In genomic region chr6:11044712-11045167, GRCh38 we compare ENCODE assay signal across 8 cellular contexts. TPM values are rescaled to one million over a fixed set of nuclear protein-coding genes. Genes with fewer than 3 reads are reported as not detected.
DNase-seq lines count a peak whose midpoint lies in the region; ATAC-seq and TF ChIP-seq lines count a peak whose summit lies in the region.

No MANE protein-coding gene starts in this region.

- H3K9me3 ChIP-seq in breast epithelium, result no peaks in the 10 kb centered on the region

- no peaks in the 10 kb centered on the region for H3K36me3 Mint-ChIP-seq in HFFc6 (ENCODE audit: low read depth)
- peaks cover 0 to 8% (median 4%) of the 10 kb centered on the region in 3 donors for H3K36me3 Mint-ChIP-seq in naive thymus-derived CD8-positive, alpha-beta T cell

- peak overlapping the region; percentile 76 for H3K4me3 Mint-ChIP-seq in HFFc6
- peak overlapping the region; percentile 67 to 83 (median 76) for H3K4me3 Mint-ChIP-seq in naive thymus-derived CD8-positive, alpha-beta T cell

- H3K4me3 ChIP-seq in ACC112 (ENCODE audit: low read depth, low read length) (peak overlapping the region; percentile 65), breast epithelium (peak overlapping the region in 2 of 3 donors; percentile 58 to 78)

- no peaks in the 10 kb centered on the region for H3K36me3 ChIP-seq in ACC112 (ENCODE audit: insufficient read depth, low read length)
- no peaks in the 10 kb centered on the region for H3K36me3 ChIP-seq in breast epithelium

- H3K79me2 ChIP-seq in ACC112 (ENCODE audit: control insufficient read depth, insufficient read depth, low read length, unreplicated experiment), result no peaks in the 10 kb centered on the region

- no peak overlapping the region for H3K27ac Mint-ChIP-seq in HFFc6
- no peak overlapping the region for H3K27ac Mint-ChIP-seq in naive thymus-derived CD8-positive, alpha-beta T cell

- no peaks in the 10 kb centered on the region for H3K4me1 ChIP-seq in ACC112 (ENCODE audit: control insufficient read depth, insufficient read depth, low read length, unreplicated experiment)
- H3K4me1 ChIP-seq in breast epithelium, result no peaks in the 10 kb centered on the region

- TF ChIP-seq CTCF in HFFc6 (IDR thresholded peaks at IDR 0.05), result peak; percentile 5; the same call in 1 of the 2 replicates
- TF ChIP-seq CTCF in breast epithelium (IDR thresholded peaks at IDR 0.05), result no peak

- H3K27ac ChIP-seq in ACC112 (ENCODE audit: low read depth, low read length) (no peak overlapping the region), breast epithelium (peak overlapping the region in 1 of 2 donors; percentile 26)

- peaks cover 19% of the 10 kb centered on the region for H3K27me3 Mint-ChIP-seq in HFFc6 (ENCODE audit: insufficient read depth)
- peaks cover 47 to 73% (median 65%) of the 10 kb centered on the region in 5 donors for H3K27me3 Mint-ChIP-seq in naive thymus-derived CD8-positive, alpha-beta T cell

- POLR2A ChIA-PET in naive thymus-derived CD8-positive, alpha-beta T cell (lab: Charles Lee), result no interaction called here

- DNase-seq in HFFc6 (no peak), breast epithelium (ENCODE audit: low spot score in 2 of 2) (no peak), NCI-H2081 (lab: John Stamatoyannopoulos, UW) (no peak), NCI-H774 (lab: John Stamatoyannopoulos, UW) (no peak)
- no peak for DNase-seq in naive thymus-derived CD8-positive, alpha-beta T cell
- no peak for DNase-seq in activated CD4-positive, alpha-beta T cell treated with anti-CD3 and anti-CD28 coated beads for 48 hours

- H2AFZ ChIP-seq in ACC112 (ENCODE audit: low read length, unreplicated experiment), result no peak overlapping the region

- TF ChIP-seq POLR2A in breast epithelium (IDR thresholded peaks at IDR 0.05), result no peak

- intact Hi-C loops in breast epithelium (cut with DNase I; ENCODE audit: low total_unique reads), result no loop called here

- ATAC-seq in naive thymus-derived CD8-positive, alpha-beta T cell, result no peak
- no peak for ATAC-seq in HG02678 (IDR thresholded peaks at IDR 0.05; ENCODE audit: unreplicated experiment)

- H3K4me1 Mint-ChIP-seq in HFFc6 (ENCODE audit: low read depth), result peaks cover 6% of the 10 kb centered on the region; the same call in 1 of the 2 replicates
- H3K4me1 Mint-ChIP-seq in naive thymus-derived CD8-positive, alpha-beta T cell, result peaks cover 6 to 16% (median 13%) of the 10 kb centered on the region in 4 donors

- H3K9me3 Mint-ChIP-seq in HFFc6, result no peaks in the 10 kb centered on the region
- H3K9me3 Mint-ChIP-seq in naive thymus-derived CD8-positive, alpha-beta T cell, result peaks cover 0 to 4% (median 0%) of the 10 kb centered on the region in 9 donors

- H3K27me3 ChIP-seq in ACC112 (ENCODE audit: insufficient read depth, low read length), result peaks cover 60% of the 10 kb centered on the region
- peaks cover 0 to 50% of the 10 kb centered on the region in 2 donors for H3K27me3 ChIP-seq in breast epithelium

RNA-seq across cellular contexts. Expression of gene ELOVL2, which starts 0.6 kb away (rescaled TPM):
- total RNA-seq in HFFc6 (2021; fragmentation: NEBNext Ultra II Directional; extraction: Animal tissue kit (Norgen Biotek cat#: 25700)), result under 1 TPM in 3 of 6 experiments, not detected in 3; 0.05 to 0.09 (median 0.05) TPM
- total RNA-seq in breast epithelium, result 10 to 100 TPM in 1 of 3 donors, 1 to 10 TPM in 1, under 1 TPM in 1; 0.64 to 11.1 (median 2.6) TPM
- total RNA-seq in naive thymus-derived CD8-positive, alpha-beta T cell, result not detected
- not detected for polyA plus RNA-seq in naive thymus-derived CD8-positive, alpha-beta T cell

RNA-seq across cellular contexts. Expression of gene SMIM13, which starts 48.9 kb away (rescaled TPM):
- 10 to 100 TPM; 11.9 to 16.5 (median 13.3) TPM for total RNA-seq in HFFc6 (2021; fragmentation: NEBNext Ultra II Directional; extraction: Animal tissue kit (Norgen Biotek cat#: 25700))
- total RNA-seq in breast epithelium, result 1 to 10 TPM; 5.3 to 7.6 (median 6.2) TPM
- 1 to 10 TPM; 4.7 to 5.7 TPM for total RNA-seq in naive thymus-derived CD8-positive, alpha-beta T cell
- 1 to 10 TPM; 1.7 to 3.0 (median 3.0) TPM for polyA plus RNA-seq in naive thymus-derived CD8-positive, alpha-beta T cell
